Comparison of ENCODE assay signal across 9 cellular contexts in genomic region chr11:73323464-73323863, GRCh38. TPM values are rescaled to one million over a fixed set of nuclear protein-coding genes. Genes with fewer than 3 reads are reported as not detected.
DNase-seq lines count a peak whose midpoint lies in the region; ATAC-seq, FAIRE-seq and TF ChIP-seq lines count a peak whose summit lies in the region.
"Had no signal": no experiment of that assay in that cellular context is flagged by ENCODE, and none has a peak within 500 bp of the region (broad histone marks: within the 10 kb centered on the region; RNA-seq: fewer than 3 reads in every experiment).

No MANE protein-coding gene starts in this region.

- no peaks in the 10 kb centered on the region for H3K36me3 Mint-ChIP-seq in activated CD4-positive, alpha-beta T cell treated with anti-CD3 and anti-CD28 coated beads, Interleukin-2, amount 10 ng/mL, durations not matched to agents 24 days and 14 days (ENCODE audit: low read depth)
- no peaks in the 10 kb centered on the region for H3K36me3 Mint-ChIP-seq in natural killer cell treated with Interleukin-12 subunit alpha and Interleukin-12 subunit beta and Interleukin-15 and Interleukin-18, amount 100 ng/mL, for 72 hours

- H3K36me3 ChIP-seq in H7 (replicated peaks; ENCODE audit: control insufficient read depth, insufficient read depth, low read length) (no peaks in the 10 kb centered on the region; the same call in 1 of the 2 replicates), kidney (ENCODE audit: control insufficient read depth in 1 of 2, insufficient read depth in 2 of 2, low read length in 2 of 2) (peaks cover 0 to 5% of the 10 kb centered on the region in 2 donors), skeletal muscle tissue (ENCODE audit: control insufficient read depth in 3 of 3, insufficient read depth in 3 of 3, low read length in 3 of 3) (no peaks in the 10 kb centered on the region)

- H3K9ac ChIP-seq in kidney (ENCODE audit: low read length in 2 of 2) (peak overlapping the region; percentile 37 to 74), skeletal muscle tissue (ENCODE audit: low read depth in 1 of 3, low read length in 3 of 3) (peak overlapping the region in 2 of 3 donors; percentile 51 to 63)

- no peak for ATAC-seq in GM18502 (IDR thresholded peaks at IDR 0.05; ENCODE audit: poor library complexity, unreplicated experiment)
- no peak for ATAC-seq in natural killer cell treated with Interleukin-12 subunit alpha and Interleukin-12 subunit beta and Interleukin-15 and Interleukin-18, amount 100 ng/mL, for 72 hours

- H3K4me3 ChIP-seq in H7 (ENCODE audit: insufficient read depth, low read depth, low read length) (no peak overlapping the region), kidney (ENCODE audit: low read length in 2 of 2) (peak overlapping the region in 1 of 2 donors; percentile 10), skeletal muscle tissue (ENCODE audit: low read length in 3 of 3) (peak overlapping the region in 2 of 3 donors; percentile 35 to 41)

- H3K27ac ChIP-seq in caudate nucleus (ENCODE audit: low read depth, low read length) (peak overlapping the region; percentile 79), kidney (ENCODE audit: low read depth in 2 of 2, low read length in 2 of 2) (peak overlapping the region; percentile 65 to 91), skeletal muscle tissue (ENCODE audit: low read depth, low read length) (peak overlapping the region; percentile 74)

- H3K9me3 Mint-ChIP-seq in activated CD4-positive, alpha-beta T cell treated with anti-CD3 and anti-CD28 coated beads, Interleukin-2, amount 10 ng/mL, durations not matched to agents 24 days and 14 days = no peaks in the 10 kb centered on the region
- H3K9me3 Mint-ChIP-seq in natural killer cell treated with Interleukin-12 subunit alpha and Interleukin-12 subunit beta and Interleukin-15 and Interleukin-18, amount 100 ng/mL, for 72 hours = no peaks in the 10 kb centered on the region

- H3K4me1 ChIP-seq in kidney (ENCODE audit: control insufficient read depth in 1 of 2, insufficient read depth in 1 of 2, low read depth in 1 of 2, low read length in 2 of 2) = peaks cover 42 to 86% of the 10 kb centered on the region in 2 donors
- peaks cover 44 to 70% (median 58%) of the 10 kb centered on the region in 3 donors for H3K4me1 ChIP-seq in skeletal muscle tissue (ENCODE audit: control insufficient read depth in 3 of 3, insufficient read depth in 3 of 3, low read length in 3 of 3)

- H3K27me3 ChIP-seq in H7 (ENCODE audit: control insufficient read depth, insufficient read depth, low read length) (no peaks in the 10 kb centered on the region; the same call in 1 of the 2 replicates), skeletal muscle tissue (ENCODE audit: control insufficient read depth in 3 of 3, insufficient read depth in 3 of 3, low read length in 3 of 3) (no peaks in the 10 kb centered on the region)

- H3K9me3 ChIP-seq in kidney (ENCODE audit: control insufficient read depth in 1 of 2, low read length in 2 of 2) = no peaks in the 10 kb centered on the region
- no peaks in the 10 kb centered on the region for H3K9me3 ChIP-seq in skeletal muscle tissue (ENCODE audit: control insufficient read depth in 3 of 3, low read length in 3 of 3)

- DNase-seq in H7 = peak; percentile 96
- DNase-seq in caudate nucleus (lab: John Stamatoyannopoulos, UW) = peak in 14 of 61 donors; percentile 17 to 62 (median 34)
- DNase-seq in kidney = peak; percentile 96
- DNase-seq in activated CD4-positive, alpha-beta T cell treated with anti-CD3 and anti-CD28 coated beads, Interleukin-2, amount 10 ng/mL, durations not matched to agents 24 days and 14 days = no peak
- no peak for DNase-seq in natural killer cell treated with Interleukin-12 subunit alpha and Interleukin-12 subunit beta and Interleukin-15 and Interleukin-18, amount 100 ng/mL, for 72 hours (ENCODE audit: low spot score)
- no peak for DNase-seq in activated CD8-positive, alpha-beta memory T cell treated with anti-CD3 and anti-CD28 coated beads, Interleukin-2, amount 50 U/mL, for 48 hours
- DNase-seq: NCI-H524 had no signal

- TF ChIP-seq CTCF in kidney (IDR thresholded peaks at IDR 0.05; ENCODE audit: borderline replicate concordance, extremely low read depth, insufficient read depth) = no peak

- FAIRE-seq in kidney (lab: Jason Lieb, UNC) = no peak

- intact Hi-C loops in kidney (cut with DNase I) = no loop called here
- intact Hi-C loops in activated CD4-positive, alpha-beta T cell treated with anti-CD3 and anti-CD28 coated beads, Interleukin-2, amount 10 ng/mL, durations not matched to agents 24 days and 14 days (cut with micrococcal nuclease) = no loop called here

- no peaks in the 10 kb centered on the region for H3K4me1 Mint-ChIP-seq in activated CD4-positive, alpha-beta T cell treated with anti-CD3 and anti-CD28 coated beads, Interleukin-2, amount 10 ng/mL, durations not matched to agents 24 days and 14 days
- H3K4me1 Mint-ChIP-seq in natural killer cell treated with Interleukin-12 subunit alpha and Interleukin-12 subunit beta and Interleukin-15 and Interleukin-18, amount 100 ng/mL, for 72 hours (ENCODE audit: low read depth in 2 of 2) = peaks cover 0 to 9% of the 10 kb centered on the region in 2 donors

- H3K27me3 Mint-ChIP-seq in activated CD4-positive, alpha-beta T cell treated with anti-CD3 and anti-CD28 coated beads, Interleukin-2, amount 10 ng/mL, durations not matched to agents 24 days and 14 days = no peaks in the 10 kb centered on the region
- H3K27me3 Mint-ChIP-seq in natural killer cell treated with Interleukin-12 subunit alpha and Interleukin-12 subunit beta and Interleukin-15 and Interleukin-18, amount 100 ng/mL, for 72 hours = no peaks in the 10 kb centered on the region

- H3K27ac Mint-ChIP-seq in activated CD4-positive, alpha-beta T cell treated with anti-CD3 and anti-CD28 coated beads, Interleukin-2, amount 10 ng/mL, durations not matched to agents 24 days and 14 days = no peak overlapping the region
- no peak overlapping the region for H3K27ac Mint-ChIP-seq in natural killer cell treated with Interleukin-12 subunit alpha and Interleukin-12 subunit beta and Interleukin-15 and Interleukin-18, amount 100 ng/mL, for 72 hours

- no peak overlapping the region for H3K4me3 Mint-ChIP-seq in activated CD4-positive, alpha-beta T cell treated with anti-CD3 and anti-CD28 coated beads, Interleukin-2, amount 10 ng/mL, durations not matched to agents 24 days and 14 days
- H3K4me3 Mint-ChIP-seq in natural killer cell treated with Interleukin-12 subunit alpha and Interleukin-12 subunit beta and Interleukin-15 and Interleukin-18, amount 100 ng/mL, for 72 hours = no peak overlapping the region

RNA-seq across cellular contexts. Expression of gene ARHGEF17, which starts 15.4 kb away (rescaled TPM):
- 3.3 and 6.6 TPM in 2 replicates for total RNA-seq in H7 (2014; rRNA removed; shearing (Covaris generic))
- 68.2 TPM for total RNA-seq in kidney
- polyA plus RNA-seq in kidney (ENCODE audit: insufficient read depth, low read depth, low replicate concordance) = 36.6 TPM
- total RNA-seq in skeletal muscle tissue = 19.3 TPM
- 0.05 TPM in 1 of 2 replicates, not detected in the other for total RNA-seq in activated CD4-positive, alpha-beta T cell treated with anti-CD3 and anti-CD28 coated beads, Interleukin-2, amount 10 ng/mL, durations not matched to agents 24 days and 14 days
- total RNA-seq in natural killer cell treated with Interleukin-12 subunit alpha and Interleukin-12 subunit beta and Interleukin-15 and Interleukin-18, amount 100 ng/mL, for 72 hours = under 1 TPM in 1 of 2 donors, not detected in 1; 0.95 TPM

RNA-seq across cellular contexts. Expression of gene P2RY6, which starts 51.3 kb away (rescaled TPM):
- 0.66 TPM in 1 of 2 replicates, not detected in the other for total RNA-seq in H7 (2014; rRNA removed; shearing (Covaris generic))
- total RNA-seq in kidney (17.9 TPM), skeletal muscle tissue (2.1 TPM)
- 6.7 TPM for polyA plus RNA-seq in kidney (ENCODE audit: insufficient read depth, low read depth, low replicate concordance)
- not detected in 2 replicates for total RNA-seq in activated CD4-positive, alpha-beta T cell treated with anti-CD3 and anti-CD28 coated beads, Interleukin-2, amount 10 ng/mL, durations not matched to agents 24 days and 14 days
- not detected for total RNA-seq in natural killer cell treated with Interleukin-12 subunit alpha and Interleukin-12 subunit beta and Interleukin-15 and Interleukin-18, amount 100 ng/mL, for 72 hours

RNA-seq across cellular contexts. Expression of gene RELT, which starts 52.7 kb away (rescaled TPM):
- total RNA-seq in H7 (2014; rRNA removed; shearing (Covaris generic)) = 6.4 and 8.3 TPM in 2 replicates
- total RNA-seq in kidney (8.7 TPM), skeletal muscle tissue (1.6 TPM)
- polyA plus RNA-seq in kidney (ENCODE audit: insufficient read depth, low read depth, low replicate concordance) = 1.0 TPM
- 35.0 and 38.5 TPM in 2 replicates for total RNA-seq in activated CD4-positive, alpha-beta T cell treated with anti-CD3 and anti-CD28 coated beads, Interleukin-2, amount 10 ng/mL, durations not matched to agents 24 days and 14 days
- total RNA-seq in natural killer cell treated with Interleukin-12 subunit alpha and Interleukin-12 subunit beta and Interleukin-15 and Interleukin-18, amount 100 ng/mL, for 72 hours = 10 to 100 TPM; 46.5 to 58.0 TPM

Comparison
In these comparisons a context has a peak if more than half of its experiments do, and no peak if none do; other contexts are left out.
1. DNase-seq: peak in H7 (single experiment) and kidney (single experiment); none in activated CD4-positive, alpha-beta T cell treated with anti-CD3 and anti-CD28 coated beads, Interleukin-2, amount 10 ng/mL, durations not matched to agents 24 days and 14 days (single experiment), natural killer cell treated with Interleukin-12 subunit alpha and Interleukin-12 subunit beta and Interleukin-15 and Interleukin-18, amount 100 ng/mL, for 72 hours (single experiment) and activated CD8-positive, alpha-beta memory T cell treated with anti-CD3 and anti-CD28 coated beads, Interleukin-2, amount 50 U/mL, for 48 hours (single experiment).
2. Peak in every context shown above with its lines, with median percentiles within 50 percentile points of each other: H3K27ac ChIP-seq.